ENCODE assay signal across 7 cellular contexts in genomic region chr2:157840568-157841156, GRCh38. TPM values are rescaled to one million over a fixed set of nuclear protein-coding genes. Genes with fewer than 3 reads are reported as not detected.
DNase-seq lines count a peak whose midpoint lies in the region; ATAC-seq and TF ChIP-seq lines count a peak whose summit lies in the region.

No MANE protein-coding gene starts in this region.

- POLR2A ChIA-PET in PC-9 (lab: Charles Lee; ENCODE audit: unreplicated experiment) = no interaction called here

- TF ChIP-seq EP300 in upper lobe of left lung (IDR thresholded peaks at IDR 0.05) = no peak

- no peaks in the 10 kb centered on the region for H3K9me3 ChIP-seq in liver (ENCODE audit: control insufficient read depth in 4 of 4, low read length in 3 of 4)
- no peaks in the 10 kb centered on the region for H3K9me3 ChIP-seq in upper lobe of left lung
- H3K9me3 ChIP-seq in GM23248 (ENCODE audit: low read depth) = no peaks in the 10 kb centered on the region
- H3K9me3 ChIP-seq in PC-9 (ENCODE audit: insufficient read depth, low read depth) = no peaks in the 10 kb centered on the region

- H3K36me3 ChIP-seq in liver (ENCODE audit: control insufficient read depth in 4 of 4, insufficient read depth in 3 of 4, low read depth in 1 of 4, low read length in 3 of 4) (peaks cover 0 to 3% (median 0%) of the 10 kb centered on the region in 4 donors), upper lobe of left lung (no peaks in the 10 kb centered on the region), GM23248 (ENCODE audit: low read depth) (no peaks in the 10 kb centered on the region), PC-9 (ENCODE audit: low read depth) (no peaks in the 10 kb centered on the region)

- H4K20me1 ChIP-seq in GM23248 (ENCODE audit: insufficient read depth) (no peaks in the 10 kb centered on the region), PC-9 (ENCODE audit: insufficient read depth) (no peaks in the 10 kb centered on the region)

- TF ChIP-seq CTCF in coronary artery (IDR thresholded peaks at IDR 0.05) (no peak), liver (IDR thresholded peaks at IDR 0.05; ENCODE audit: low read depth, low read length, missing input control) (peak; percentile 38), upper lobe of left lung (IDR thresholded peaks at IDR 0.05) (peak in 2 of 6 experiments; percentile 7 to 12), PC-9 (conservative IDR thresholded peaks at IDR 0.05) (no peak)

- ATAC-seq in upper lobe of left lung (ENCODE audit: low FRiP score in 2 of 2) = peak in 1 of 2 donors; percentile 41
- ATAC-seq in GM18498 (IDR thresholded peaks at IDR 0.05; ENCODE audit: unreplicated experiment) = no peak

- in situ Hi-C loops in GM23248 (cut with MboI) = no loop called here

- H3K4me2 ChIP-seq in GM23248 (ENCODE audit: unreplicated experiment) (no peak overlapping the region), PC-9 (no peak overlapping the region)

- no peaks in the 10 kb centered on the region for H3K9me2 ChIP-seq in GM23248 (ENCODE audit: insufficient read depth)
- no peaks in the 10 kb centered on the region for H3K9me2 ChIP-seq in PC-9 (ENCODE audit: insufficient read depth)

- no TSS peak for BruUV-seq in PC-9 (replicated peaks; lab: Mats Ljungman, UMichigan)

- H3K9ac ChIP-seq in liver (ENCODE audit: low read depth in 1 of 2, low read length in 2 of 2) (no peak overlapping the region), GM23248 (no peak overlapping the region)

- no peak overlapping the region for H2AFZ ChIP-seq in GM23248
- no peak overlapping the region for H2AFZ ChIP-seq in PC-9

- H3F3A ChIP-seq in GM23248 (ENCODE audit: insufficient read depth) (peaks cover 23% of the 10 kb centered on the region; the same call in 1 of the 2 replicates), PC-9 (ENCODE audit: insufficient read depth, low read depth) (no peaks in the 10 kb centered on the region)

- intact Hi-C loops in PC-9 (cut with micrococcal nuclease; ENCODE audit: unreplicated experiment) = no loop called here

- CTCF ChIA-PET in PC-9 (lab: Charles Lee) = no interaction called here

- H3K27ac ChIP-seq in coronary artery (peak overlapping the region; percentile 30 to 41), liver (ENCODE audit: low read depth in 1 of 2, low read length in 2 of 2) (peak overlapping the region; percentile 78 to 83), upper lobe of left lung (peak overlapping the region in 2 of 4 donors; percentile 11 to 14), GM23248 (no peak overlapping the region), PC-9 (no peak overlapping the region)

- H3K79me2 ChIP-seq in GM23248 (ENCODE audit: insufficient read depth) (peaks cover 89% of the 10 kb centered on the region), PC-9 (ENCODE audit: low read depth) (no peaks in the 10 kb centered on the region)

- H3K4me3 ChIP-seq in coronary artery = no peak overlapping the region
- no peak overlapping the region for H3K4me3 ChIP-seq in liver (ENCODE audit: low read depth in 1 of 3, low read length in 3 of 3)
- no peak overlapping the region for H3K4me3 ChIP-seq in upper lobe of left lung
- H3K4me3 ChIP-seq in GM23248 = no peak overlapping the region
- no peak overlapping the region for H3K4me3 ChIP-seq in PC-9

- H3K4me1 ChIP-seq in liver (ENCODE audit: control insufficient read depth in 4 of 4, insufficient read depth in 4 of 4, low read length in 3 of 4) (peaks cover 22 to 80% (median 64%) of the 10 kb centered on the region in 4 donors), upper lobe of left lung (peaks cover 41 to 55% (median 47%) of the 10 kb centered on the region in 4 donors), GM23248 (ENCODE audit: insufficient read depth) (peaks cover 40% of the 10 kb centered on the region), PC-9 (replicated peaks; ENCODE audit: insufficient read depth) (peaks cover 19% of the 10 kb centered on the region)

- H3K27me3 ChIP-seq in liver (ENCODE audit: control insufficient read depth in 4 of 4, insufficient read depth in 4 of 4, low read length in 3 of 4) = no peaks in the 10 kb centered on the region
- no peaks in the 10 kb centered on the region for H3K27me3 ChIP-seq in upper lobe of left lung
- no peaks in the 10 kb centered on the region for H3K27me3 ChIP-seq in GM23248 (replicated peaks; ENCODE audit: insufficient read depth)
- no peaks in the 10 kb centered on the region for H3K27me3 ChIP-seq in PC-9 (ENCODE audit: insufficient read depth, low read depth)

- 25% methylated on average over 10 of the region's 10 CpGs for WGBS in liver
- 45 to 48% methylated on average over 10 of the region's 10 CpGs for WGBS in upper lobe of left lung, 2 donors
- 94% methylated on average over 10 of the region's 10 CpGs for WGBS in GM23248 (ENCODE audit: low coverage in 1 of 2, low lambda C conversion rate in 2 of 2, missing lambda C conversion rate in 2 of 2), 2 experiments

- DNase-seq in NCI-H510A (lab: John Stamatoyannopoulos, UW) (peak; percentile 27), coronary artery (ENCODE audit: low spot score) (no peak), upper lobe of left lung (peak; percentile 45 to 68), GM23248 (no peak), PC-9 (no peak)

- TF ChIP-seq RAD21 in liver (IDR thresholded peaks at IDR 0.05) = peak in 1 of 2 donors; percentile 64

- TF ChIP-seq POLR2A in upper lobe of left lung (IDR thresholded peaks at IDR 0.05) = no peak

TF ChIP-seq in liver, 16 proteins besides CTCF, POLR2A, EP300 and RAD21:
- TF ChIP-seq ZBTB33 (IDR thresholded peaks at IDR 0.05) = peak; percentile 68
- TF ChIP-seq, protein P1, sequence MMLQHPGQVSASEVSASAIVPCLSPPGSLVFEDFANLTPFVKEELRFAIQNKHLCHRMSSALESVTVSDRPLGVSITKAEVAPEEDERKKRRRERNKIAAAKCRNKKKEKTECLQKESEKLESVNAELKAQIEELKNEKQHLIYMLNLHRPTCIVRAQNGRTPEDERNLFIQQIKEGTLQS (IDR thresholded peaks at IDR 0.05) = peak; percentile 45
- peak; percentile 92 to 93 for TF ChIP-seq RXRA (IDR thresholded peaks at IDR 0.05)
- TF ChIP-seq REST (IDR thresholded peaks at IDR 0.05) = peak; percentile 57
- TF ChIP-seq EGR1 (IDR thresholded peaks at IDR 0.05; ENCODE audit: low read depth in 2 of 2) = peak; percentile 30 to 66
- peak; percentile 37 for TF ChIP-seq FOXA2 (IDR thresholded peaks at IDR 0.05)
- TF ChIP-seq NR2F2 (IDR thresholded peaks at IDR 0.05) = peak; percentile 45
- peak; percentile 75 for TF ChIP-seq YY1 (IDR thresholded peaks at IDR 0.05)
- no peak for TF ChIP-seq FOXA1 (IDR thresholded peaks at IDR 0.05)
- peak; percentile 58 to 78 for TF ChIP-seq JUND (IDR thresholded peaks at IDR 0.05)
- TF ChIP-seq HNF4A (conservative IDR thresholded peaks at IDR 0.05) = peak; percentile 90 to 91
- TF ChIP-seq GABPA (IDR thresholded peaks at IDR 0.05 in 1 of 2, conservative IDR thresholded peaks at IDR 0.05 in 1 of 2) = peak in 1 of 2 donors; percentile 49
- TF ChIP-seq HNF4G (IDR thresholded peaks at IDR 0.05) = peak; percentile 87
- peak; percentile 91 for TF ChIP-seq MAX (IDR thresholded peaks at IDR 0.05)
- peak; percentile 40 for TF ChIP-seq TAF1 (conservative IDR thresholded peaks at IDR 0.05)
- peak; percentile 95 for TF ChIP-seq SP1 (IDR thresholded peaks at IDR 0.05)
TF ChIP-seq in liver: peak in this region for 15.

RNA-seq across cellular contexts. Expression of gene ACVR1, which starts 35.5 kb away (rescaled TPM):
- total RNA-seq in liver (10 to 100 TPM in 1 of 2 donors, 1 to 10 TPM in 1; 9.3 to 20.4 TPM), upper lobe of left lung (10 to 100 TPM; 16.4 to 38.8 (median 25.8) TPM), PC-9 (2021) (8.6 and 8.9 TPM in 2 replicates)
- polyA plus RNA-seq in liver (1 to 10 TPM; 6.2 to 7.7 TPM), GM23248 (2016; fragmentation: Nextera tagmentation; extraction: Ambion mirVana) (16.2 and 17.1 TPM in 2 replicates)
- 21.2 and 31.3 TPM in 2 replicates for total RNA-seq in GM23248 (2014; rRNA removed; shearing (Covaris generic))

Comparison
In these comparisons a context has a peak if more than half of its experiments do, and no peak if none do; other contexts are left out.
1. DNase-seq: peak in NCI-H510A (single experiment) and upper lobe of left lung (2 of 2); none in coronary artery (single experiment), GM23248 (single experiment) and PC-9 (0 of 2).
2. H3K27ac ChIP-seq: peak in coronary artery (2 of 2) and liver (2 of 2); none in GM23248 (single experiment) and PC-9 (single experiment).